ENCODE assay signal across 1 cellular context in the genomic region with DNA sequence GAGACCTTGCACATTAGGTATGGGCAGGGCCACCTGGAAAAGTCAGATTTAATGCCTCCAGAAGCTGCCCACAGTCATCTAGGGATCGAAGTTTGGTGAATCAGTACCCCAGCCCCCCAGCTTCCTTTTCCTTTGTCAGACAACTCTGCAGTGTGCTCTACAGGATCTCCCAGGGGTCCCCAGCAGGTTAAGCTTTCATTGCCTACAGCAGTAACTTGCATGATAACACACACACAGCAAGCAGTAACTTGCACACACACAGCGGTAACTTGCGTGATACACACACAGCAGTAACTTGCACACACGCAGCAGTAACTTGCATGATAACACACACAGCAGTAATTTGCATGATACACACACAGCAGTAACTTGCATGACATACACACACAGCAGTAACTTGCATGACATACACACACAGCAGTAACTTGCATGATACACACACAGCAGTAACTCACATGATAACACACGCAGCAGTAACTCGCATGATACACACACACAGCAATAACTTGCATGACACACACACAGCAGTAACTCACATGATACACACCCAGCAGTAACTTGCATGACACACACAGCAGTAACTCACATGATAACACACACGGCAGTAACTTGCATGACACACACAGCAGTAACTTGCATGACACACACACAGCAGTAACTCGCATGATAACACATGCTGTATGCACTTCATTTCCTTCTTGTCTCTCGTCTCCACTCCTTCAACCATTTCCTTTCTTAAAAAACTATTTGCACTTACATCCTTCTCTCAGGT.
TF ChIP-seq lines count a peak whose summit lies in the region.

No MANE protein-coding gene starts in this region.

TF ChIP-seq in WTC11, 78 proteins besides CTCF, POLR2A, EP300 and RAD21 (continued from another document):
- TF ChIP-seq, protein P1, sequence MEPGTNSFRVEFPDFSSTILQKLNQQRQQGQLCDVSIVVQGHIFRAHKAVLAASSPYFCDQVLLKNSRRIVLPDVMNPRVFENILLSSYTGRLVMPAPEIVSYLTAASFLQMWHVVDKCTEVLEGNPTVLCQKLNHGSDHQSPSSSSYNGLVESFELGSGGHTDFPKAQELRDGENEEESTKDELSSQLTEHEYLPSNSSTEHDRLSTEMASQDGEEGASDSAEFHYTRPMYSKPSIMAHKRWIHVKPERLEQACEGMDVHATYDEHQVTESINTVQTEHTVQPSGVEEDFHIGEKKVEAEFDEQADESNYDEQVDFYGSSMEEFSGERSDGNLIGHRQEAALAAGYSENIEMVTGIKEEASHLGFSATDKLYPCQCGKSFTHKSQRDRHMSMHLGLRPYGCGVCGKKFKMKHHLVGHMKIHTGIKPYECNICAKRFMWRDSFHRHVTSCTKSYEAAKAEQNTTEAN (CRISPR knock-in tag; IDR thresholded peaks at IDR 0.05), result 0 out of 2 replicates have a peak, but pooled peaks have one; percentile 84
- TF ChIP-seq, protein P2, sequence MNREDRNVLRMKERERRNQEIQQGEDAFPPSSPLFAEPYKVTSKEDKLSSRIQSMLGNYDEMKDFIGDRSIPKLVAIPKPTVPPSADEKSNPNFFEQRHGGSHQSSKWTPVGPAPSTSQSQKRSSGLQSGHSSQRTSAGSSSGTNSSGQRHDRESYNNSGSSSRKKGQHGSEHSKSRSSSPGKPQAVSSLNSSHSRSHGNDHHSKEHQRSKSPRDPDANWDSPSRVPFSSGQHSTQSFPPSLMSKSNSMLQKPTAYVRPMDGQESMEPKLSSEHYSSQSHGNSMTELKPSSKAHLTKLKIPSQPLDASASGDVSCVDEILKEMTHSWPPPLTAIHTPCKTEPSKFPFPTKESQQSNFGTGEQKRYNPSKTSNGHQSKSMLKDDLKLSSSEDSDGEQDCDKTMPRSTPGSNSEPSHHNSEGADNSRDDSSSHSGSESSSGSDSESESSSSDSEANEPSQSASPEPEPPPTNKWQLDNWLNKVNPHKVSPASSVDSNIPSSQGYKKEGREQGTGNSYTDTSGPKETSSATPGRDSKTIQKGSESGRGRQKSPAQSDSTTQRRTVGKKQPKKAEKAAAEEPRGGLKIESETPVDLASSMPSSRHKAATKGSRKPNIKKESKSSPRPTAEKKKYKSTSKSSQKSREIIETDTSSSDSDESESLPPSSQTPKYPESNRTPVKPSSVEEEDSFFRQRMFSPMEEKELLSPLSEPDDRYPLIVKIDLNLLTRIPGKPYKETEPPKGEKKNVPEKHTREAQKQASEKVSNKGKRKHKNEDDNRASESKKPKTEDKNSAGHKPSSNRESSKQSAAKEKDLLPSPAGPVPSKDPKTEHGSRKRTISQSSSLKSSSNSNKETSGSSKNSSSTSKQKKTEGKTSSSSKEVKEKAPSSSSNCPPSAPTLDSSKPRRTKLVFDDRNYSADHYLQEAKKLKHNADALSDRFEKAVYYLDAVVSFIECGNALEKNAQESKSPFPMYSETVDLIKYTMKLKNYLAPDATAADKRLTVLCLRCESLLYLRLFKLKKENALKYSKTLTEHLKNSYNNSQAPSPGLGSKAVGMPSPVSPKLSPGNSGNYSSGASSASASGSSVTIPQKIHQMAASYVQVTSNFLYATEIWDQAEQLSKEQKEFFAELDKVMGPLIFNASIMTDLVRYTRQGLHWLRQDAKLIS (CRISPR knock-in tag; IDR thresholded peaks at IDR 0.05; ENCODE audit: borderline replicate concordance), result no peak
- no peak for TF ChIP-seq IRF2 (CRISPR knock-in tag; IDR thresholded peaks at IDR 0.05; ENCODE audit: borderline replicate concordance, low read depth)
- TF ChIP-seq KAT7 (CRISPR knock-in tag; IDR thresholded peaks at IDR 0.05; ENCODE audit: borderline replicate concordance), result no peak
- peak; percentile 92 for TF ChIP-seq ZNF423 (CRISPR knock-in tag; IDR thresholded peaks at IDR 0.05)
- TF ChIP-seq, protein P3, sequence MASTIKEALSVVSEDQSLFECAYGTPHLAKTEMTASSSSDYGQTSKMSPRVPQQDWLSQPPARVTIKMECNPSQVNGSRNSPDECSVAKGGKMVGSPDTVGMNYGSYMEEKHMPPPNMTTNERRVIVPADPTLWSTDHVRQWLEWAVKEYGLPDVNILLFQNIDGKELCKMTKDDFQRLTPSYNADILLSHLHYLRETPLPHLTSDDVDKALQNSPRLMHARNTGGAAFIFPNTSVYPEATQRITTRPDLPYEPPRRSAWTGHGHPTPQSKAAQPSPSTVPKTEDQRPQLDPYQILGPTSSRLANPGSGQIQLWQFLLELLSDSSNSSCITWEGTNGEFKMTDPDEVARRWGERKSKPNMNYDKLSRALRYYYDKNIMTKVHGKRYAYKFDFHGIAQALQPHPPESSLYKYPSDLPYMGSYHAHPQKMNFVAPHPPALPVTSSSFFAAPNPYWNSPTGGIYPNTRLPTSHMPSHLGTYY (CRISPR knock-in tag; IDR thresholded peaks at IDR 0.05), result no peak
- no peak for TF ChIP-seq ESRRA (CRISPR knock-in tag; IDR thresholded peaks at IDR 0.05; ENCODE audit: borderline replicate concordance)
- TF ChIP-seq, protein P4, sequence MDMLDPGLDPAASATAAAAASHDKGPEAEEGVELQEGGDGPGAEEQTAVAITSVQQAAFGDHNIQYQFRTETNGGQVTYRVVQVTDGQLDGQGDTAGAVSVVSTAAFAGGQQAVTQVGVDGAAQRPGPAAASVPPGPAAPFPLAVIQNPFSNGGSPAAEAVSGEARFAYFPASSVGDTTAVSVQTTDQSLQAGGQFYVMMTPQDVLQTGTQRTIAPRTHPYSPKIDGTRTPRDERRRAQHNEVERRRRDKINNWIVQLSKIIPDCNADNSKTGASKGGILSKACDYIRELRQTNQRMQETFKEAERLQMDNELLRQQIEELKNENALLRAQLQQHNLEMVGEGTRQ (CRISPR knock-in tag; IDR thresholded peaks at IDR 0.05), result no peak
